8 cellular contexts compared by ENCODE assay signal in genomic region chr1:55257958-55258357, GRCh38. TPM values are rescaled to one million over a fixed set of nuclear protein-coding genes. Genes with fewer than 3 reads are reported as not detected.
DNase-seq lines count a peak whose midpoint lies in the region; ATAC-seq, FAIRE-seq and TF ChIP-seq lines count a peak whose summit lies in the region.

No MANE protein-coding gene starts in this region.

- TF ChIP-seq RAD21 in GM12878 (IDR thresholded peaks at IDR 0.05; ENCODE audit: insufficient read depth, low read depth, low read length): no peak

- H3K4me1 ChIP-seq in OCI-LY3 (ENCODE audit: low read length) (peaks cover 40% of the 10 kb centered on the region), GM12878 (ENCODE audit: control insufficient read depth, insufficient read depth, low read length) (peaks cover 51% of the 10 kb centered on the region)

- TF ChIP-seq CTCF in CD14-positive monocyte (IDR thresholded peaks at IDR 0.05) (no peak), OCI-LY3 (IDR thresholded peaks at IDR 0.05; ENCODE audit: low read depth, low read length) (no peak), GM12878 (IDR thresholded peaks at IDR 0.05 in 2 of 3, conservative IDR thresholded peaks at IDR 0.05 in 1 of 3; ENCODE audit: control insufficient read depth in 2 of 3, extremely low read depth in 1 of 3, insufficient read depth in 1 of 3, low read depth in 3 of 3, low read length in 3 of 3) (no peak)

- WGBS in GM12878 (ENCODE audit: insufficient coverage, insufficient replicate concordance, low lambda C conversion rate, missing lambda C conversion rate): 2% methylated on average over 3 of the region's 3 CpGs

- H3K9me3 Mint-ChIP-seq in CD14-positive monocyte: peaks cover 0 to 2% (median 0%) of the 10 kb centered on the region in 7 donors

- RAD21 ChIA-PET in GM12878 (lab: Charles Lee; ENCODE audit: unreplicated experiment): interaction anchor here (1.1 to 3.1 kb wide), 3 partner anchors 26 to 47 kb away, joined by 3 to 12 read pairs (median 8); partner anchors contain the start of gene USP24

- H3K4me1 Mint-ChIP-seq in CD14-positive monocyte: peaks cover 18% of the 10 kb centered on the region

- POLR2A ChIA-PET in GM12878 (lab: Charles Lee): interaction anchor here (1.3 kb wide), 2 partner anchors 10 to 45 kb away, joined by 3 to 8 read pairs; no protein-coding TSS in a partner anchor

- TF ChIP-seq POLR2A in GM12878 (IDR thresholded peaks at IDR 0.05; ENCODE audit: low read depth, low read length): no peak

- BruUV-seq in GM12878 (replicated peaks; lab: Mats Ljungman, UMichigan): no TSS peak

- H3K79me2 ChIP-seq in OCI-LY3 (ENCODE audit: low read length) (no peaks in the 10 kb centered on the region), GM12878 (ENCODE audit: control insufficient read depth, insufficient read depth, low read length) (no peaks in the 10 kb centered on the region)

- peaks cover 0 to 1% (median 0%) of the 10 kb centered on the region in 3 donors for H3K27me3 Mint-ChIP-seq in CD14-positive monocyte (ENCODE audit: low read depth in 3 of 3)

- intact Hi-C loops in CD14-positive monocyte (cut with micrococcal nuclease) (no loop called here), GM12878 (cut with micrococcal nuclease; ENCODE audit: unreplicated experiment) (loop anchor here (5.0 kb wide), 1 partner anchor 46 kb away; no protein-coding TSS in a partner anchor)

- peaks cover 0 to 3% of the 10 kb centered on the region in 2 donors for H3K36me3 Mint-ChIP-seq in CD14-positive monocyte

- H3K36me3 ChIP-seq in OCI-LY3 (replicated peaks; ENCODE audit: low read depth, low read length): no peaks in the 10 kb centered on the region
- no peaks in the 10 kb centered on the region for H3K36me3 ChIP-seq in GM12878 (ENCODE audit: control insufficient read depth in 2 of 2, insufficient read depth in 2 of 2, low read length in 1 of 2)

- DNase-seq in CD14-positive monocyte (ENCODE audit: low spot score) (no peak), GM12878 (ENCODE audit: low read depth, low spot score) (peak; percentile 45), NCI-H446 (lab: John Stamatoyannopoulos, UW) (no peak), GOT3 (lab: John Stamatoyannopoulos, UW) (no peak), NCI-H2107 (lab: John Stamatoyannopoulos, UW) (no peak), cerebellum (ENCODE audit: low spot score) (no peak)

- FAIRE-seq in GM12878 (lab: Jason Lieb, UNC): peak; percentile 88

- H3K4me2 ChIP-seq in OCI-LY3 (ENCODE audit: low read length) (peak overlapping the region; percentile 20), GM12878 (ENCODE audit: control insufficient read depth, insufficient read depth) (peak overlapping the region; percentile 74)

- no peaks in the 10 kb centered on the region for H3K9me3 ChIP-seq in OCI-LY3 (ENCODE audit: insufficient read depth, low read length)
- H3K9me3 ChIP-seq in GM12878 (replicated peaks; ENCODE audit: control insufficient read depth, insufficient read depth, low read length): no peaks in the 10 kb centered on the region

- SMC1A ChIA-PET in GM12878 (lab: Charles Lee; ENCODE audit: uncharacterized antibody, unreplicated experiment): interaction anchor here (0.5 to 1.0 kb wide), 2 partner anchors 114 to 1452 kb away, joined by 3 read pairs; no protein-coding TSS in a partner anchor

- no peak for TF ChIP-seq EP300 in GM12878 (IDR thresholded peaks at IDR 0.05; ENCODE audit: borderline replicate concordance in 1 of 2, control insufficient read depth in 1 of 2, low read depth in 2 of 2, low read length in 2 of 2)

- peak; percentile 51 for ATAC-seq in GM21576 (IDR thresholded peaks at IDR 0.05; ENCODE audit: unreplicated experiment)
- peak; percentile 63 for ATAC-seq in GM12878

- peak overlapping the region; percentile 57; the same call in 1 of the 2 replicates for H2AFZ ChIP-seq in OCI-LY3 (ENCODE audit: low read depth, low read length)
- H2AFZ ChIP-seq in GM12878 (ENCODE audit: control insufficient read depth, low read depth, low read length): peak overlapping the region; percentile 74

- H3K27ac ChIP-seq in OCI-LY3 (ENCODE audit: low read length) (no peak overlapping the region), GM12878 (ENCODE audit: control insufficient read depth, insufficient read depth) (peak overlapping the region; percentile 55)

- no peak overlapping the region for H3K4me3 Mint-ChIP-seq in CD14-positive monocyte

- H3K27ac Mint-ChIP-seq in CD14-positive monocyte: peak overlapping the region in 5 of 7 donors; percentile 3 to 60 (median 34)

- no peak overlapping the region for H3K4me3 ChIP-seq in OCI-LY3 (ENCODE audit: low read length)
- H3K4me3 ChIP-seq in GM12878: no peak overlapping the region

- in situ Hi-C loops in GM12878 (cut with MboI): no loop called here

- no peak overlapping the region for H3K9ac ChIP-seq in OCI-LY3 (ENCODE audit: low read length)
- H3K9ac ChIP-seq in GM12878 (ENCODE audit: control insufficient read depth, insufficient read depth, low read length): no peak overlapping the region

- H3K27me3 ChIP-seq in OCI-LY3 (ENCODE audit: low read depth, low read length) (no peaks in the 10 kb centered on the region), GM12878 (replicated peaks in 1 of 2; ENCODE audit: control insufficient read depth in 2 of 2, insufficient read depth in 2 of 2, low read length in 1 of 2) (no peaks in the 10 kb centered on the region)

- H4K20me1 ChIP-seq in OCI-LY3 (ENCODE audit: insufficient read depth, low read length): no peaks in the 10 kb centered on the region
- no peaks in the 10 kb centered on the region for H4K20me1 ChIP-seq in GM12878 (ENCODE audit: control insufficient read depth, insufficient read depth)

- CTCF ChIA-PET in GM12878 (lab: Yijun Ruan, JAX): interaction anchor here (1.1 to 3.5 kb wide), 2 partner anchors 20 to 1326 kb away, joined by 3 to 17 read pairs; no protein-coding TSS in a partner anchor

TF ChIP-seq in GM12878, 131 proteins besides CTCF, POLR2A, EP300 and RAD21:
- TF ChIP-seq NBN (IDR thresholded peaks at IDR 0.05): peak; percentile 78; the same call in 1 of the 2 replicates
- TF ChIP-seq EZH2 (IDR thresholded peaks at IDR 0.05; ENCODE audit: borderline replicate concordance, control insufficient read depth, low read depth, low read length): no peak
- peak; percentile 85 for TF ChIP-seq CREM (IDR thresholded peaks at IDR 0.05; ENCODE audit: low read depth)
- peak; percentile 71; the same call in 1 of the 2 replicates for TF ChIP-seq CREB1 (IDR thresholded peaks at IDR 0.05; ENCODE audit: low read depth)
- TF ChIP-seq SIN3A (IDR thresholded peaks at IDR 0.05; ENCODE audit: low read depth, low read length): no peak
- TF ChIP-seq RELA (IDR thresholded peaks at IDR 0.05; ENCODE audit: borderline replicate concordance, partially characterized antibody): peak; percentile 27
- TF ChIP-seq ATF7 (IDR thresholded peaks at IDR 0.05; ENCODE audit: low read depth): peak; percentile 57; the same call in 1 of the 2 replicates
- 0 out of 2 replicates have a peak, but pooled peaks have one; percentile 39 for TF ChIP-seq EED (IDR thresholded peaks at IDR 0.05; ENCODE audit: low read depth)
- peak; percentile 67 for TF ChIP-seq RUNX3 (IDR thresholded peaks at IDR 0.05; ENCODE audit: low read length)
- 0 out of 2 replicates have a peak, but pooled peaks have one; percentile 19 for TF ChIP-seq IKZF1 (conservative IDR thresholded peaks at IDR 0.05)
- TF ChIP-seq SPI1 (IDR thresholded peaks at IDR 0.05; ENCODE audit: borderline replicate concordance, insufficient read depth, low read depth, low read length): 0 out of 2 replicates have a peak, but pooled peaks have one; percentile 19

RNA-seq across cellular contexts. Expression of gene USP24, which starts 42.8 kb away (rescaled TPM):
- polyA plus RNA-seq in CD14-positive monocyte (1 to 10 TPM; 1.1 to 2.1 TPM), GM12878 (2011; rRNA removed) (22.7 and 24.2 TPM in 2 replicates), GM12878 (2014; fragmentation: Illumina TruSeq; extraction: Trizol) (31.0 and 37.2 TPM in 2 replicates), GM12878 (2014; fragmentation: Nextera tagmentation; extraction: Ambion mirVana) (1 to 10 TPM; 4.6 to 6.4 TPM), GM12878 (2014; rRNA removed) (22.9 and 27.8 TPM in 2 replicates), GM12878 (2016; fragmentation: Nextera tagmentation; extraction: Ambion mirVana) (1 to 10 TPM; 8.4 to 9.6 TPM)
- 162 TPM in 2 replicates for total RNA-seq in GM12878 (2013; cell fraction: nucleolus; rRNA removed)
- total RNA-seq in GM12878 (2014; rRNA removed) (28.7 and 34.1 TPM in 2 replicates), GM12878 (2014; rRNA removed; fragmentation: Illumina TruSeq; extraction: Trizol) (36.5 and 42.7 TPM in 2 replicates), GM12878 (2021) (26.8 and 32.1 TPM in 2 replicates), cerebellum (126 TPM)
- polyA plus RNA-seq in GM12878 (2011; ENCODE audit: low read depth): 15.9 TPM
- 14.3 and 19.6 TPM in 2 replicates for polyA plus RNA-seq in GM12878 (2011; cell fraction: cytosol; rRNA removed)
- polyA plus RNA-seq in GM12878 (2011; cell fraction: nucleus; rRNA removed): 32.8 and 35.9 TPM in 2 replicates
- 17.2 and 18.5 TPM in 2 replicates for polyA plus RNA-seq in GM12878 (2012)
- 64.6 and 80.2 TPM in 2 replicates for polyA minus RNA-seq in GM12878 (2011; rRNA and poly(A)+ RNA removed)
- polyA minus RNA-seq in GM12878 (2011; cell fraction: cytosol; rRNA and poly(A)+ RNA removed): 22.3 and 27.1 TPM in 2 replicates
- 49.0 and 65.9 TPM in 2 replicates for polyA minus RNA-seq in GM12878 (2011; cell fraction: nucleus; rRNA and poly(A)+ RNA removed)
